ENCODE assay signal across 1 cellular context in the genomic region with DNA sequence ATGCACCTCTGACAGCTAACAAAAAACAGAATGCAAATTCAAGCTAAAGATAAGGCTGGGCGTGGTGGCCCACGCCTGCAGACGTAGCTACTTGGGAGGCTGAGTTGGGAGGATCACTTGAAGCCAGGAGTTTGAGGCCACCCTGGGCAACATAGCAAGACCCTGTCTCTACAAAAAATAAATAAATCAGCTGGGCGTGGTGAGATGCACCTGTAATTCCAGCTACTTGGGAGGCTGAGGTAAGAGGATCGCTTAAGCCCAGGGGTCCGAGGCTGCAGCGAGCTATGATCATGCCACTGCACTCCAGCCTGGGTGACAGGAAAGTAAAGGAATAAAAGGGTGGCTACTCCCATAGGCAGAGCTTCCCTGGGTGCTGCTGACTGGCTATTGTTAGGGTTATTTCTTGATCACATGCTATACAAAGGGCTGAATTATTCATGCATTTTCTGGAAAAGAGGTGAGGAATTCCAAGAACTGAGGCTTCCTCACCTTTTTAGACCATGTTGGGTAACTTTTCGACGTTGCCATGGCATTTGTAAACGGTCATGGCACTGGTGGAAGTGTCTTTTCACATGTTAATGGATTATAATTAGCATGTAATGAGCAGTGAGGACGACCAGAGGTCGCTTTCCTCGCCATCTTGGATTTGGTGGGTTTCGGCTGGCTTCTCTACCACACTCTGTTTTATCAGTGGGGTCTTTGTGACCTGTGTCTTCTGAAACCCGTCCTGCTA.
TF ChIP-seq lines count a peak whose summit lies in the region.

No MANE protein-coding gene starts in this region.

TF ChIP-seq in K562, 482 proteins besides CTCF, POLR2A, EP300 and RAD21:
- peak; percentile 70 for TF ChIP-seq ZNF121 (CRISPR knock-in tag; conservative IDR thresholded peaks at IDR 0.05)
- no peak for TF ChIP-seq BRD4 (IDR thresholded peaks at IDR 0.05)
- TF ChIP-seq, protein P1, sequence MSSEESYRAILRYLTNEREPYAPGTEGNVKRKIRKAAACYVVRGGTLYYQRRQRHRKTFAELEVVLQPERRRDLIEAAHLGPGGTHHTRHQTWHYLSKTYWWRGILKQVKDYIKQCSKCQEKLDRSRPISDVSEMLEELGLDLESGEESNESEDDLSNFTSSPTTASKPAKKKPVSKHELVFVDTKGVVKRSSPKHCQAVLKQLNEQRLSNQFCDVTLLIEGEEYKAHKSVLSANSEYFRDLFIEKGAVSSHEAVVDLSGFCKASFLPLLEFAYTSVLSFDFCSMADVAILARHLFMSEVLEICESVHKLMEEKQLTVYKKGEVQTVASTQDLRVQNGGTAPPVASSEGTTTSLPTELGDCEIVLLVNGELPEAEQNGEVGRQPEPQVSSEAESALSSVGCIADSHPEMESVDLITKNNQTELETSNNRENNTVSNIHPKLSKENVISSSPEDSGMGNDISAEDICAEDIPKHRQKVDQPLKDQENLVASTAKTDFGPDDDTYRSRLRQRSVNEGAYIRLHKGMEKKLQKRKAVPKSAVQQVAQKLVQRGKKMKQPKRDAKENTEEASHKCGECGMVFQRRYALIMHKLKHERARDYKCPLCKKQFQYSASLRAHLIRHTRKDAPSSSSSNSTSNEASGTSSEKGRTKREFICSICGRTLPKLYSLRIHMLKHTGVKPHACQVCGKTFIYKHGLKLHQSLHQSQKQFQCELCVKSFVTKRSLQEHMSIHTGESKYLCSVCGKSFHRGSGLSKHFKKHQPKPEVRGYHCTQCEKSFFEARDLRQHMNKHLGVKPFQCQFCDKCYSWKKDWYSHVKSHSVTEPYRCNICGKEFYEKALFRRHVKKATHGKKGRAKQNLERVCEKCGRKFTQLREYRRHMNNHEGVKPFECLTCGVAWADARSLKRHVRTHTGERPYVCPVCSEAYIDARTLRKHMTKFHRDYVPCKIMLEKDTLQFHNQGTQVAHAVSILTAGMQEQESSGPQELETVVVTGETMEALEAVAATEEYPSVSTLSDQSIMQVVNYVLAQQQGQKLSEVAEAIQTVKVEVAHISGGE (CRISPR knock-in tag; IDR thresholded peaks at IDR 0.05) = 0 out of 6 replicates have a peak, but pooled peaks of 1 of the 3 experiments have one; percentile 23
